In the genomic region with DNA sequence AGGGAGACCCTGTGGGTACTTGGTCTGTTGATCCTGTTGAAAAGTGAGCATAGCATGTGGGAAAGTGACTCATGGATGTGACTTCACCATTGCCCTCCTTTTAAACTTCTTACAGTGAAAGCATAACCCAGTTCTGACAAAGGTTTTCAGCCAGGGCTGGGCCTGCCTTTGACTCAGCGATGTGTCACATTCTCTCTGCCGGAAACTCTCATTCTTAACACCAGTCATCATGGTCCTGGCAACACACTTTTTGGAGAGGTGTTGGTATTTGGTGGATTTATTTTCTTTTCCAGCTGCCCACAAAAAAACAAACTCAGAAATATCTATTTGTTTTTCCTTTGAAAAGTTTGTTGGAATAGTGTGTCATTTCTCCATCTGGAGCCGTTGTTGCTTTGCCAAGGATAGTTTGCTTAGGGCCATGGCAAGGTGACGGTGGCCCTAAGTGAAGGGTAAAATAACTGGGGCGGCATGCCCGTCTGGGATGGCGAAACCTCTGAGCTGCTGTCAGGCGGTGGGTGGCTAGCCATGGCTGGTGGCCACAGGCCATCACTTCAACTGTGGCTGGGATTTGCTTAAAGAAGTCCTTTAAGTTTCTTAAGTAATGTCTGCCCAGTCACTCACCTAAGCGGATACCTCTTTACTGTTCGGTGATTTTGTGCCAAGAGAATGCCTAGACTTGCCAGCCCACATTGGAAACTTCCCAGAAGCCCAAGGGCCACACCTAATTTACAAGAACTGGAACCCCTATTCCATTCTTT, we compare ENCODE assay signal across 1 cellular context.
TF ChIP-seq lines count a peak whose summit lies in the region.

No MANE protein-coding gene starts in this region.

TF ChIP-seq in IMR-90, 13 proteins besides CTCF, POLR2A, EP300 and RAD21 (continued from another document):
- TF ChIP-seq FOS (IDR thresholded peaks at IDR 0.05; ENCODE audit: low read depth, low read length) (peak; percentile 99), BHLHE40 (IDR thresholded peaks at IDR 0.05; ENCODE audit: low read depth, low read length) (peak; percentile 81), RCOR1 (IDR thresholded peaks at IDR 0.05; ENCODE audit: insufficient replicate concordance, low read length) (no peak), MXI1 (IDR thresholded peaks at IDR 0.05; ENCODE audit: borderline replicate concordance, low read depth, low read length) (peak; percentile 58; the same call in 1 of the 2 replicates), CEBPB (IDR thresholded peaks at IDR 0.05; ENCODE audit: low read depth, low read length) (peak; percentile 72), NFE2L2 (IDR thresholded peaks at IDR 0.05; ENCODE audit: low read depth, low read length) (peak; percentile 55; the same call in 1 of the 2 replicates), MAFK (IDR thresholded peaks at IDR 0.05; ENCODE audit: low read depth, low read length) (no peak; the same call in 1 of the 2 replicates)
